In the genomic region with DNA sequence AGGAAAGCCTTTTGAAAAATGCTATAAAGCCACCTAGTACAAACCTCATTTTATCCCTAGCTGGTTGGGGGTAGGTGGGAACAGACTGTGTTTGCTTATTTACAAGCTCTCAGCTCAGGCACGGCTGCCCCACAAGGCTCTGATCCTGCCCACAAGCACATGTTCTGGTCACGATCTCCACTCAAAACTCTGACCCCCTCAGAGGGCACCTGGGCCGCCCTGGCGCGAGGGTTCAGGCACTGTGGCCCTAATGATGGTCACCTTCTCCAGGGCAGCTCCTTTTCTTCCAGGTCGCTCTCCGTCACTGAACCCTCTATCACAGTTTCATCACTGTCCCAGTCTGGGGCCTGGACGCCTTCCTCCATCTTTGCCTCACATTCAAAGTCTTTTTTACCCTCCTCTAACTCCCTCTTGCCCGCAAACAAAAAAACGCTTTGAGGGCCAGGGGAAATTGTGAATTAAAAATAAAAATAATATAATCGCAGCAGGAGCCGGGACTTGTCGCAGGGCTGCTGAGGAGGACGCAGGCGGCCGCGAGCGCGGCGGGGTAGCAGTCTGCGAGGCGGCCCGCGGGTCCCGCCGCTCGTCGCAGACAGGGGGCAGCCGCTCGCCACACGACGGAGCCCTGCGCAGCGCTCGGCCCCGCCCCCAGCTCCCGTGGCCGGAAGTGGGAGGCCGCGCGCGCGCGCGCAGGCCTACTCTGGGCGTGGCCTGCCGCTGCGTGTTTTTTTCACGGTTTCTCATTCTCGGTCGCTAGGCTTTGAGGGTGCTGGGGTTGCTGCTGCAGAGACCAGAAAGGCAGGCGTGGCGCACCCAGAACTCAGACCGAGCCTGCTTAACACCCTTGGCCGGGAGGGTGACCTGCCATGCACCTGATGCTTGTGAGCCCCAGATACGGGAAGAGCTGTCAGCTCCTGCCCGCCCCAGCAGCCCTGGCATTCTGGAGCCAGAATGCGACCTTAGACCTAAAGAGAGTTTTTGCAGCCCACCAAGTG, we compare ENCODE assay signal across 1 cellular context.
TF ChIP-seq lines count a peak whose summit lies in the region.

A gene with protein sequence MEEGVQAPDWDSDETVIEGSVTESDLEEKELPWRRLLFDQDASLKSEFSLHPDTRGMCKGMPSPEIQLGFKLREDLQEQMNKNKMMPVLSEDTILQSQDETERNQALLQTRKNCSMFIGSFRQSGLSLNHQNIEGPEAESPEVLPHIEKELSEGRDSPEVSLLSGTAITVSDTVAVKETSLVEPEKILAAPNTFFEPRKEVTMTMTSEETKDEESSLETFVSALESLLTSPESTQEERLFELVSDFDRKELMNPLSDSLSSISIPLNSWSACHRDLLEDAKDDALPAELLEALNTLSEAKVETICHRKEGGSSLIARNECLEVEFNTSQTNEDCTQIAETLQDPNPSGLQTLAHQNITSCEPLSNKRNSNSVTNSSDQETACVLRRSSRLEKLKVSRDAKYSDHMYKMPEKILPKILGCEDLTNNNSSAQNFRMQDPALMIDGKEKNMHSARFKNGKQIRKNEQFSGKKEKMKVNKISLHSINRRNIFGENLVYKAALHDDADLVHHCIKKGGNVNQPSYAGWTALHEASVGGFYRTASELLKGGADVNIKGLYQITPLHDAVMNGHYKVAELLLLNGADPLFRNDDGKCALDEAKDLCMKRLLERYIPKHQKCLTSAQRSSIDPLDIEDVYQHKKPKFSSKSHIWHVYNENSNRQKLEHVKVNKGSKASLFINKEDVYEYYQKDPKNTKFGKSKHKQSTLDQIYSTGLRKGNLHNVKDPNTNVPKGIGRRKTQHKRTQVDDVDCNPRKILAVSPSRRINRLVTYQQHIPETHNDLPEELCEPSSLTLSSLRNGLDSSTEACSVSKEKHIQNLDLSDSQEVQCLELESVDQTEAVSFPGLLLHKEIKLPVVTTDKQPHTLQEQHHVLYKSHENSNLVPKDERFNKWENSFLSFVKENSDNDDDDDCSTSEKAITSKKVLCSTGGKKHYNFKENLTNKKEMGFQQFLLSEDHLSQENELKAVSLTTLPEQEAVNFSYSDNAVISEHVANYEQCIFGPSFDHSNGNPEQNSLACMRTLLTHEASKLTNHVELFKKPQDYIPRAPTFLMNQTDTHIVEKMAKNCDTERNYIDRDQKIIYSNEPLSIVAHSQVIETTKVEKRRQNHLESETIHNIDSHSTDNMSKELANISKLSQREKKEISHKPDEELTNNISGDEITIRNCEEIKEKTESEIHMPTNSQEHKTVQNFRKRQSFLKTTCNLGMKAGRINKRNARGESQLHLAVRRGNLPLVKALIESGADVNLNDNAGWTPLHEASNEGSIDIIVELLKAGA (N-terminal part only) (minus strand): TSS at position 557 of the 995 bp plus-strand sequence. CDS start 192 bp downstream, at position 365.

TF ChIP-seq in HepG2, 621 proteins besides CTCF, POLR2A, EP300 and RAD21 (continued from another document and continues in another):
- TF ChIP-seq ZNF710 (CRISPR knock-in tag; IDR thresholded peaks at IDR 0.05; ENCODE audit: borderline replicate concordance) = peak; percentile 27; the same call in 1 of the 2 replicates
- no peak for TF ChIP-seq ZNF75D (CRISPR knock-in tag; IDR thresholded peaks at IDR 0.05; ENCODE audit: borderline replicate concordance)
- TF ChIP-seq ZNF841 (CRISPR knock-in tag; IDR thresholded peaks at IDR 0.05; ENCODE audit: borderline replicate concordance) = no peak
- peak; percentile 47; the same call in 1 of the 2 replicates for TF ChIP-seq ZNF768 (CRISPR knock-in tag; IDR thresholded peaks at IDR 0.05)
- no peak for TF ChIP-seq RARA (CRISPR knock-in tag; IDR thresholded peaks at IDR 0.05)
- TF ChIP-seq, protein P1, sequence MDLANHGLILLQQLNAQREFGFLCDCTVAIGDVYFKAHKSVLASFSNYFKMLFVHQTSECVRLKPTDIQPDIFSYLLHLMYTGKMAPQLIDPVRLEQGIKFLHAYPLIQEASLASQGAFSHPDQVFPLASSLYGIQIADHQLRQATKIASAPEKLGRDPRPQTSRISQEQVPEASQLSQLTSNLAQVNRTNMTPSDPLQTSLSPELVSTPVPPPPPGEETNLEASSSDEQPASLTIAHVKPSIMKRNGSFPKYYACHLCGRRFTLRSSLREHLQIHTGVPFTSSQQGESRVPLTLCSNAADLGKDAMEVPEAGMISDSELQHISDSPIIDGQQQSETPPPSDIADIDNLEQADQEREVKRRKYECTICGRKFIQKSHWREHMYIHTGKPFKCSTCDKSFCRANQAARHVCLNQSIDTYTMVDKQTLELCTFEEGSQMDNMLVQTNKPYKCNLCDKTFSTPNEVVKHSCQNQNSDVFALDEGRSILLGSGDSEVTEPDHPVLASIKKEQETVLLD (CRISPR knock-in tag; IDR thresholded peaks at IDR 0.05; ENCODE audit: low read depth) = no peak
- no peak for TF ChIP-seq SIX1 (CRISPR knock-in tag; IDR thresholded peaks at IDR 0.05; ENCODE audit: borderline replicate concordance)
- TF ChIP-seq ZNF24 (IDR thresholded peaks at IDR 0.05) = no peak; the same call in 1 of the 2 replicates
- no peak; the same call in 1 of the 2 replicates for TF ChIP-seq TARDBP (CRISPR knock-in tag; IDR thresholded peaks at IDR 0.05)
- TF ChIP-seq DPF2 (CRISPR knock-in tag; IDR thresholded peaks at IDR 0.05; ENCODE audit: borderline replicate concordance, low read depth) = no peak
- TF ChIP-seq, protein P2, sequence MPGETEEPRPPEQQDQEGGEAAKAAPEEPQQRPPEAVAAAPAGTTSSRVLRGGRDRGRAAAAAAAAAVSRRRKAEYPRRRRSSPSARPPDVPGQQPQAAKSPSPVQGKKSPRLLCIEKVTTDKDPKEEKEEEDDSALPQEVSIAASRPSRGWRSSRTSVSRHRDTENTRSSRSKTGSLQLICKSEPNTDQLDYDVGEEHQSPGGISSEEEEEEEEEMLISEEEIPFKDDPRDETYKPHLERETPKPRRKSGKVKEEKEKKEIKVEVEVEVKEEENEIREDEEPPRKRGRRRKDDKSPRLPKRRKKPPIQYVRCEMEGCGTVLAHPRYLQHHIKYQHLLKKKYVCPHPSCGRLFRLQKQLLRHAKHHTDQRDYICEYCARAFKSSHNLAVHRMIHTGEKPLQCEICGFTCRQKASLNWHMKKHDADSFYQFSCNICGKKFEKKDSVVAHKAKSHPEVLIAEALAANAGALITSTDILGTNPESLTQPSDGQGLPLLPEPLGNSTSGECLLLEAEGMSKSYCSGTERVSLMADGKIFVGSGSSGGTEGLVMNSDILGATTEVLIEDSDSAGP (CRISPR knock-in tag; IDR thresholded peaks at IDR 0.05; ENCODE audit: borderline replicate concordance) = peak; percentile 53; the same call in 1 of the 2 replicates
- TF ChIP-seq, protein P3, sequence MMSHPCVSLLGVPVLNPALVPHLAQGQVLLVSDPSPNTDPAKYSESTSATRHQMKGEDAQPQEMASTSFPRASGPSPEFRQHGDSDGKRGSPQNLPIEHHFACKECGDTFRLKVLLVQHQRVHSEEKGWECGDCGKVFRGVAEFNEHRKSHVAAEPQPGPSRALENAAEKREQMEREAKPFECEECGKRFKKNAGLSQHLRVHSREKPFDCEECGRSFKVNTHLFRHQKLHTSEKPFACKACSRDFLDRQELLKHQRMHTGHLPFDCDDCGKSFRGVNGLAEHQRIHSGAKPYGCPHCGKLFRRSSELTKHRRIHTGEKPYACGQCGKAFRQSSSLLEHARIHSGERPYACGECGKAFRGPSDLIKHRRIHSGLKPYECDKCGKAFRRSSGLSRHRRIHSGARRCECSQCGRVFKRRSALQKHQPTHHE (CRISPR knock-in tag; IDR thresholded peaks at IDR 0.05; ENCODE audit: borderline replicate concordance) = no peak; the same call in 1 of the 2 replicates
- 0 out of 2 replicates have a peak, but pooled peaks have one; percentile 16 for TF ChIP-seq ZSCAN21 (CRISPR knock-in tag; IDR thresholded peaks at IDR 0.05; ENCODE audit: borderline replicate concordance)
- no peak for TF ChIP-seq ZNF564 (CRISPR knock-in tag; IDR thresholded peaks at IDR 0.05)
- TF ChIP-seq, protein P4, sequence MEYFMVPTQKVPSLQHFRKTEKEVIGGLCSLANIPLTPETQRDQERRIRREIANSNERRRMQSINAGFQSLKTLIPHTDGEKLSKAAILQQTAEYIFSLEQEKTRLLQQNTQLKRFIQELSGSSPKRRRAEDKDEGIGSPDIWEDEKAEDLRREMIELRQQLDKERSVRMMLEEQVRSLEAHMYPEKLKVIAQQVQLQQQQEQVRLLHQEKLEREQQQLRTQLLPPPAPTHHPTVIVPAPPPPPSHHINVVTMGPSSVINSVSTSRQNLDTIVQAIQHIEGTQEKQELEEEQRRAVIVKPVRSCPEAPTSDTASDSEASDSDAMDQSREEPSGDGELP (IDR thresholded peaks at IDR 0.05; ENCODE audit: borderline replicate concordance, low read depth) = no peak
- TF ChIP-seq NFAT5 (CRISPR knock-in tag; IDR thresholded peaks at IDR 0.05) = peak; percentile 16; the same call in 1 of the 2 replicates
- no peak for TF ChIP-seq AKAP8 (CRISPR knock-in tag; IDR thresholded peaks at IDR 0.05)
- no peak for TF ChIP-seq ZFP62 (CRISPR knock-in tag; IDR thresholded peaks at IDR 0.05)
- 0 out of 2 replicates have a peak, but pooled peaks have one; percentile 71 for TF ChIP-seq RORA (CRISPR knock-in tag; IDR thresholded peaks at IDR 0.05)
- TF ChIP-seq ZFP1 (CRISPR knock-in tag; IDR thresholded peaks at IDR 0.05) = no peak; the same call in 1 of the 2 replicates
- TF ChIP-seq ARNTL (CRISPR knock-in tag; IDR thresholded peaks at IDR 0.05) = no peak
- TF ChIP-seq, protein P5, sequence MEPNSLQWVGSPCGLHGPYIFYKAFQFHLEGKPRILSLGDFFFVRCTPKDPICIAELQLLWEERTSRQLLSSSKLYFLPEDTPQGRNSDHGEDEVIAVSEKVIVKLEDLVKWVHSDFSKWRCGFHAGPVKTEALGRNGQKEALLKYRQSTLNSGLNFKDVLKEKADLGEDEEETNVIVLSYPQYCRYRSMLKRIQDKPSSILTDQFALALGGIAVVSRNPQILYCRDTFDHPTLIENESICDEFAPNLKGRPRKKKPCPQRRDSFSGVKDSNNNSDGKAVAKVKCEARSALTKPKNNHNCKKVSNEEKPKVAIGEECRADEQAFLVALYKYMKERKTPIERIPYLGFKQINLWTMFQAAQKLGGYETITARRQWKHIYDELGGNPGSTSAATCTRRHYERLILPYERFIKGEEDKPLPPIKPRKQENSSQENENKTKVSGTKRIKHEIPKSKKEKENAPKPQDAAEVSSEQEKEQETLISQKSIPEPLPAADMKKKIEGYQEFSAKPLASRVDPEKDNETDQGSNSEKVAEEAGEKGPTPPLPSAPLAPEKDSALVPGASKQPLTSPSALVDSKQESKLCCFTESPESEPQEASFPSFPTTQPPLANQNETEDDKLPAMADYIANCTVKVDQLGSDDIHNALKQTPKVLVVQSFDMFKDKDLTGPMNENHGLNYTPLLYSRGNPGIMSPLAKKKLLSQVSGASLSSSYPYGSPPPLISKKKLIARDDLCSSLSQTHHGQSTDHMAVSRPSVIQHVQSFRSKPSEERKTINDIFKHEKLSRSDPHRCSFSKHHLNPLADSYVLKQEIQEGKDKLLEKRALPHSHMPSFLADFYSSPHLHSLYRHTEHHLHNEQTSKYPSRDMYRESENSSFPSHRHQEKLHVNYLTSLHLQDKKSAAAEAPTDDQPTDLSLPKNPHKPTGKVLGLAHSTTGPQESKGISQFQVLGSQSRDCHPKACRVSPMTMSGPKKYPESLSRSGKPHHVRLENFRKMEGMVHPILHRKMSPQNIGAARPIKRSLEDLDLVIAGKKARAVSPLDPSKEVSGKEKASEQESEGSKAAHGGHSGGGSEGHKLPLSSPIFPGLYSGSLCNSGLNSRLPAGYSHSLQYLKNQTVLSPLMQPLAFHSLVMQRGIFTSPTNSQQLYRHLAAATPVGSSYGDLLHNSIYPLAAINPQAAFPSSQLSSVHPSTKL (CRISPR knock-in tag; IDR thresholded peaks at IDR 0.05) = peak; percentile 54
- TF ChIP-seq HOXA9 (CRISPR knock-in tag; IDR thresholded peaks at IDR 0.05; ENCODE audit: borderline replicate concordance) = no peak
- TF ChIP-seq MED8 (CRISPR knock-in tag; IDR thresholded peaks at IDR 0.05; ENCODE audit: insufficient replicate concordance) = peak; percentile 40
- TF ChIP-seq MYC (CRISPR knock-in tag; IDR thresholded peaks at IDR 0.05; ENCODE audit: borderline replicate concordance) = peak; percentile 73; the same call in 1 of the 2 replicates
- no peak for TF ChIP-seq ZFP82 (CRISPR knock-in tag; IDR thresholded peaks at IDR 0.05; ENCODE audit: borderline replicate concordance)
- no peak; the same call in 1 of the 2 replicates for TF ChIP-seq ZNF709 (CRISPR knock-in tag; IDR thresholded peaks at IDR 0.05)
- TF ChIP-seq CCDC6 (CRISPR knock-in tag; IDR thresholded peaks at IDR 0.05) = no peak
